ENCODE assay signal across 23 cellular contexts in genomic region chr18:78521744-78522143, GRCh38.
"Had no signal": no experiment of that assay in that cellular context is flagged by ENCODE, and none has a peak within 500 bp of the region (broad histone marks: within the 10 kb centered on the region; RNA-seq: fewer than 3 reads in every experiment).

No MANE protein-coding gene starts in this region.

- H3K36me3 Mint-ChIP-seq: immature natural killer cell; memory B cell; naive thymus-derived CD8-positive, alpha-beta T cell; neural progenitor cell; stimulated activated effector memory CD8-positive, alpha-beta T cell treated with anti-CD3 and anti-CD28 coated beads, Interleukin-12 subunit alpha, Interleukin-12 subunit beta, amount 100 ng/mL, for 72 hours had no signal

- H3K27ac Mint-ChIP-seq: immature natural killer cell; memory B cell; nephron; neural progenitor cell; stimulated activated effector memory CD8-positive, alpha-beta T cell treated with anti-CD3 and anti-CD28 coated beads, Interleukin-12 subunit alpha, Interleukin-12 subunit beta, amount 100 ng/mL, for 72 hours; stimulated activated naive CD8-positive, alpha-beta T cell treated with anti-CD3 and anti-CD28 coated beads, Interleukin-15, Interleukin-2, amounts not matched to agents 100 ng/mL and 50 ng/mL, for 24 hours had no signal

- H3K4me3 Mint-ChIP-seq: immature natural killer cell; memory B cell; naive thymus-derived CD8-positive, alpha-beta T cell; nephron; neural progenitor cell; stimulated activated effector memory CD8-positive, alpha-beta T cell treated with anti-CD3 and anti-CD28 coated beads, Interleukin-12 subunit alpha, Interleukin-12 subunit beta, amount 100 ng/mL, for 72 hours; stimulated activated naive CD8-positive, alpha-beta T cell treated with anti-CD3 and anti-CD28 coated beads, Interleukin-15, Interleukin-2, amounts not matched to agents 100 ng/mL and 50 ng/mL, for 24 hours had no signal

- DNase-seq: heart left ventricle; hypothalamus; immature natural killer cell; left ventricle myocardium superior; naive thymus-derived CD8-positive, alpha-beta T cell; pancreas; posterior cingulate gyrus; retina; stimulated activated CD4-positive, alpha-beta T cell treated with anti-CD3 and anti-CD28 coated beads, Interleukin-12 subunit alpha, Interleukin-12 subunit beta, amount 100 ng/mL, for 4 hours; stimulated activated CD4-positive, alpha-beta T cell treated with anti-CD3 and anti-CD28 coated beads, Interleukin-15, amount 100 ng/mL, for 24 hours; stimulated activated CD4-positive, alpha-beta T cell treated with anti-CD3 and anti-CD28 coated beads, Interleukin-2, amount 100 ng/mL, for 24 hours; stimulated activated CD4-positive, alpha-beta T cell treated with anti-CD3 and anti-CD28 coated beads, Interleukin-4, amount 100 ng/mL, for 1 hour; stimulated activated naive CD4-positive, alpha-beta T cell; tibial artery; trophoblast cell; upper lobe of right lung had no signal

- H3K4me1 Mint-ChIP-seq: immature natural killer cell; memory B cell; naive thymus-derived CD8-positive, alpha-beta T cell; stimulated activated effector memory CD8-positive, alpha-beta T cell treated with anti-CD3 and anti-CD28 coated beads, Interleukin-12 subunit alpha, Interleukin-12 subunit beta, amount 100 ng/mL, for 72 hours had no signal

- ATAC-seq: heart left ventricle; left ventricle myocardium superior; naive thymus-derived CD8-positive, alpha-beta T cell; pancreas; right cardiac atrium; sciatic nerve; stimulated activated effector memory CD8-positive, alpha-beta T cell treated with anti-CD3 and anti-CD28 coated beads, Interleukin-12 subunit alpha, Interleukin-12 subunit beta, amount 100 ng/mL, for 72 hours; upper lobe of right lung had no signal

- H3K9me3 Mint-ChIP-seq: immature natural killer cell; neural progenitor cell; stimulated activated effector memory CD8-positive, alpha-beta T cell treated with anti-CD3 and anti-CD28 coated beads, Interleukin-12 subunit alpha, Interleukin-12 subunit beta, amount 100 ng/mL, for 72 hours had no signal

- H3K27me3 Mint-ChIP-seq: stimulated activated naive CD8-positive, alpha-beta T cell treated with anti-CD3 and anti-CD28 coated beads, Interleukin-15, Interleukin-2, amounts not matched to agents 100 ng/mL and 50 ng/mL, for 24 hours had no signal
